In the genomic region with DNA sequence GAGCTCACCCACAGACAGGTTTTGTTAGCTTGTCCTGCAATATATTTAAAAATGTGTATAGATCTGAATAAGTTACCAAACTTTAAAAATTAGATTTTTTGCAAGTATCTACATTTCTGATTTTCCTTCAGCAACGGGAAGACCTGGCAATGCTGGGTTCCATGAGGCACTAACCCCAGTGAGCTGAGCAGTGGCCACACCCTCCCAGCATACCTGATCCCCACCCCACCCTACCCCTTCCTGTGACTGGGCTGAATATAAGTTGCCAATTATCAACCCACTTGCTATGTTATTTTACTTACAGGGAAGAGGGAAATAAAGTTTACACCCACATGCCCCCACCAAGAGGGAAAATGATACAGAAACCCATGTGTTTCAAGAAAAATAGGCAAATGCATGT, we compare ENCODE assay signal across 17 cellular contexts.
"Had no signal": no experiment of that assay in that cellular context is flagged by ENCODE, and none has a peak within 500 bp of the region (broad histone marks: within the 10 kb centered on the region; RNA-seq: fewer than 3 reads in every experiment).

No MANE protein-coding gene starts in this region.

- H3K4me3 Mint-ChIP-seq: dendritic cell treated with granulocyte-macrophage colony-stimulating factor and Interleukin-4, amounts not matched to agents 40 ng/mL and 50 ng/mL, for 4 days; naive B cell; stimulated activated memory B cell treated with anti-CD40 and anti-IgM and Interleukin-4, amounts not matched to agents 10 μg/mL and 1 μg/mL and 100 μg/mL, for 72 hours; stimulated activated naive CD8-positive, alpha-beta T cell treated with anti-CD3 and anti-CD28 coated beads, Interleukin-15, amount 100 ng/mL, for 72 hours had no signal

- H3K27me3 ChIP-seq: esophagus squamous epithelium, neutrophil, right atrium auricular region, testis, tibial nerve had no signal

- H3K36me3 ChIP-seq: esophagus squamous epithelium, neutrophil, right atrium auricular region, tibial nerve had no signal

- H3K4me3 ChIP-seq: esophagus squamous epithelium, lung, right atrium auricular region, smooth muscle cell, testis, tibial nerve had no signal

- H3K9me3 ChIP-seq: esophagus squamous epithelium, neutrophil, right atrium auricular region, testis, tibial nerve had no signal

- DNase-seq: esophagus squamous epithelium; foreskin fibroblast; kidney; left ventricle myocardium superior; mesenchymal stem cell; naive B cell; posterior cingulate gyrus; stimulated activated CD4-positive, alpha-beta T cell treated with anti-CD3 and anti-CD28 coated beads, Interleukin-4, amount 100 ng/mL, for 1 hour; stimulated activated naive CD8-positive, alpha-beta T cell treated with anti-CD3 and anti-CD28 coated beads, Interleukin-15, amount 100 ng/mL, for 72 hours had no signal

- H3K4me1 Mint-ChIP-seq: stimulated activated memory B cell treated with anti-CD40 and anti-IgM and Interleukin-4, amounts not matched to agents 10 μg/mL and 1 μg/mL and 100 μg/mL, for 72 hours; stimulated activated naive CD8-positive, alpha-beta T cell treated with anti-CD3 and anti-CD28 coated beads, Interleukin-15, amount 100 ng/mL, for 72 hours had no signal

- H3K4me2 ChIP-seq: smooth muscle cell had no signal

- ATAC-seq: stimulated activated memory B cell treated with anti-CD40 and anti-IgM and Interleukin-4, amounts not matched to agents 10 μg/mL and 1 μg/mL and 100 μg/mL, for 72 hours; stimulated activated naive CD8-positive, alpha-beta T cell treated with anti-CD3 and anti-CD28 coated beads, Interleukin-15, amount 100 ng/mL, for 72 hours had no signal

- H3K27ac ChIP-seq: esophagus squamous epithelium, neutrophil, tibial nerve had no signal

- H3K27ac Mint-ChIP-seq: dendritic cell treated with granulocyte-macrophage colony-stimulating factor and Interleukin-4, amounts not matched to agents 40 ng/mL and 50 ng/mL, for 4 days; naive B cell; stimulated activated memory B cell treated with anti-CD40 and anti-IgM and Interleukin-4, amounts not matched to agents 10 μg/mL and 1 μg/mL and 100 μg/mL, for 72 hours; stimulated activated naive CD8-positive, alpha-beta T cell treated with anti-CD3 and anti-CD28 coated beads, Interleukin-15, amount 100 ng/mL, for 72 hours had no signal

- H3K27me3 Mint-ChIP-seq: dendritic cell treated with granulocyte-macrophage colony-stimulating factor and Interleukin-4, amounts not matched to agents 40 ng/mL and 50 ng/mL, for 4 days had no signal
